16 cellular contexts compared by ENCODE assay signal in the genomic region with DNA sequence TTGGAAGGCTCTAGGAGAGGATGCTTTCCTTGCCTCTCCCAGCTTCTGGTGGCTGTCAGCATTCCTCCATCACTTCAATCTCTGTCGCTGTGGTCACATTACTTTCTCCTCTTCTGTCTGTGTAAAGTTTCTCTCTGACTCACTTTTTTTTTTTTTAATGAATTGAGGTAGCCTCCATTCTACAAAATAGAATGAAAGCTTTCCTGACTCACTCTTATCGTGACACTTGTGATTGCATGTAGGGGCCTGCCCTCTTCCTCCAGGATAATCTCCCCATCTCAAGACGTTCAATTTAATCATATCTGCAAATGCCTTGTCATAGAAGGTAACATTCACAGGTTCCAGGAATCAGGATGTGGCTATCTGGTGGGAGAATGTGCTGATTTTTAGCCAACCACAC.
DNase-seq lines count a peak whose midpoint lies in the region; ATAC-seq and TF ChIP-seq lines count a peak whose summit lies in the region.
"Had no signal": no experiment of that assay in that cellular context is flagged by ENCODE, and none has a peak within 500 bp of the region (broad histone marks: within the 10 kb centered on the region; RNA-seq: fewer than 3 reads in every experiment).

No MANE protein-coding gene starts in this region.

- H3K27ac ChIP-seq in ACC112 (ENCODE audit: low read depth, low read length) (peak overlapping the region; percentile 52), HCT116 (ENCODE audit: low read depth, low read length) (peak overlapping the region; percentile 62), foreskin keratinocyte (peak overlapping the region; percentile 67)
- H3K27ac ChIP-seq: Peyer's patch, uterus had no signal

- POLR2A ChIA-PET in HCT116 (lab: Charles Lee), result no interaction called here

- TF ChIP-seq CTCF in HCT116 (IDR thresholded peaks at IDR 0.05 in 2 of 3, conservative IDR thresholded peaks at IDR 0.05 in 1 of 3; ENCODE audit: borderline replicate concordance in 1 of 3, insufficient read depth in 1 of 3, low read depth in 2 of 3, low read length in 2 of 3) (no peak), foreskin keratinocyte (conservative IDR thresholded peaks at IDR 0.05) (no peak)

- H3K27me3 ChIP-seq in ACC112 (ENCODE audit: insufficient read depth, low read length) (no peaks in the 10 kb centered on the region), HCT116 (ENCODE audit: insufficient read depth, low read length) (no peaks in the 10 kb centered on the region), foreskin keratinocyte (no peaks in the 10 kb centered on the region)
- H3K27me3 ChIP-seq: Peyer's patch, uterus had no signal

- H3K4me2 ChIP-seq in HCT116 (ENCODE audit: low read length), result peak overlapping the region; percentile 24

- H2AFZ ChIP-seq in ACC112 (ENCODE audit: low read length, unreplicated experiment) (peak overlapping the region; percentile 74), HCT116 (ENCODE audit: low read depth, low read length, poor library complexity, severe bottlenecking) (peak overlapping the region; percentile 86)

- no peak for TF ChIP-seq RAD21 in HCT116 (IDR thresholded peaks at IDR 0.05; ENCODE audit: low read depth)

- CTCF ChIA-PET in HCT116 (lab: Charles Lee), result interaction anchor here (1.0 kb wide), 1 partner anchor 69 kb away, joined by 3 read pairs; no protein-coding TSS in a partner anchor

- no peaks in the 10 kb centered on the region for H4K20me1 ChIP-seq in HCT116 (ENCODE audit: insufficient read depth)

- no peaks in the 10 kb centered on the region for H3K79me2 ChIP-seq in ACC112 (ENCODE audit: control insufficient read depth, insufficient read depth, low read length, unreplicated experiment)
- H3K79me2 ChIP-seq in HCT116 (ENCODE audit: insufficient read depth, low read length), result no peaks in the 10 kb centered on the region

- H3K9ac ChIP-seq in HCT116 (ENCODE audit: low read length), result no peak overlapping the region

- ATAC-seq in HCT116 (peak; percentile 28), SK-N-SH treated with all-trans-retinoic acid at 6 μM for 48 hours (peak; percentile 13), foreskin keratinocyte (peak; percentile 88), GM18520 (IDR thresholded peaks at IDR 0.05; ENCODE audit: unreplicated experiment) (no peak), GM21529 (IDR thresholded peaks at IDR 0.05; ENCODE audit: unreplicated experiment) (no peak)
- ATAC-seq: HepG2, WTC11 had no signal

- no peak for DNase-seq in HCT116 (ENCODE audit: low read depth, low spot score)
- DNase-seq in foreskin keratinocyte, result peak; percentile 99 to 100
- no peak for DNase-seq in NCI-H526 (lab: John Stamatoyannopoulos, UW)
- DNase-seq in stimulated activated CD4-positive, alpha-beta T cell treated with anti-CD3 and anti-CD28 coated beads, Interleukin-4, amount 100 ng/mL, for 4 hours, result no peak
- DNase-seq: activated effector memory CD4-positive, alpha-beta T cell treated with Interleukin-2 at 50 U/mL for 16 hours; anterior cingulate cortex; immature natural killer cell; NCI-H2081 treated with DMSO at 0.1 percent for 48 hours; Peyer's patch; uterus had no signal

- no TSS peak for BruUV-seq in HCT116 (replicated peaks; lab: Mats Ljungman, UMichigan)

- intact Hi-C loops in HCT116 (cut with micrococcal nuclease), result loop anchor here (10.0 kb wide), 1 partner anchor 356 kb away; no protein-coding TSS in a partner anchor

- H3K4me3 ChIP-seq in ACC112 (ENCODE audit: low read depth, low read length) (no peak overlapping the region), HCT116 (replicated peaks in 1 of 2; ENCODE audit: low read depth in 1 of 2, low read length in 2 of 2) (no peak overlapping the region)
- H3K4me3 ChIP-seq: Peyer's patch, uterus had no signal

- H3K36me3 ChIP-seq in ACC112 (ENCODE audit: insufficient read depth, low read length), result no peaks in the 10 kb centered on the region
- no peaks in the 10 kb centered on the region for H3K36me3 ChIP-seq in HCT116 (ENCODE audit: control insufficient read depth in 1 of 2, insufficient read depth in 2 of 2, low read length in 2 of 2)
- H3K36me3 ChIP-seq: Peyer's patch, uterus had no signal

- no peaks in the 10 kb centered on the region for H3K9me3 ChIP-seq in HCT116 (ENCODE audit: control insufficient read depth in 1 of 2, insufficient read depth in 1 of 2, low read depth in 1 of 2, low read length in 2 of 2)
- H3K9me3 ChIP-seq: Peyer's patch, uterus had no signal

- RAD21 ChIA-PET in HCT116 (lab: Charles Lee; ENCODE audit: low non-redundant PET in 1 of 2, low total read pairs in 2 of 2, uncharacterized antibody in 2 of 2, unreplicated experiment in 2 of 2), result no interaction called here

- no peak for TF ChIP-seq POLR2A in HCT116 (IDR thresholded peaks at IDR 0.05; ENCODE audit: borderline replicate concordance, extremely low read depth, insufficient read depth, insufficient read length)

- H3K9me2 ChIP-seq in HCT116 (ENCODE audit: insufficient read depth), result no peaks in the 10 kb centered on the region

- H3K4me1 ChIP-seq in ACC112 (ENCODE audit: control insufficient read depth, insufficient read depth, low read length, unreplicated experiment) (peaks cover 54% of the 10 kb centered on the region), HCT116 (ENCODE audit: control insufficient read depth in 1 of 2, insufficient read depth in 2 of 2, low read length in 2 of 2) (peaks cover 18 to 76% of the 10 kb centered on the region in 2 experiments; a peak in 3 of 4 replicates), foreskin keratinocyte (peaks cover 73% of the 10 kb centered on the region)
- H3K4me1 ChIP-seq: Peyer's patch, uterus had no signal

TF ChIP-seq in HCT116, 20 proteins besides CTCF, POLR2A, EP300 and RAD21 (continues in another document):
- TF ChIP-seq SP1 (IDR thresholded peaks at IDR 0.05; ENCODE audit: low read depth) (peak; percentile 49; the same call in 1 of the 2 replicates), JUND (IDR thresholded peaks at IDR 0.05) (peak; percentile 34; the same call in 1 of the 2 replicates)
- TF ChIP-seq, protein P1, sequence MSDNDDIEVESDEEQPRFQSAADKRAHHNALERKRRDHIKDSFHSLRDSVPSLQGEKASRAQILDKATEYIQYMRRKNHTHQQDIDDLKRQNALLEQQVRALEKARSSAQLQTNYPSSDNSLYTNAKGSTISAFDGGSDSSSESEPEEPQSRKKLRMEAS (IDR thresholded peaks at IDR 0.05), result no peak; the same call in 1 of the 2 replicates
- TF ChIP-seq, protein P2, sequence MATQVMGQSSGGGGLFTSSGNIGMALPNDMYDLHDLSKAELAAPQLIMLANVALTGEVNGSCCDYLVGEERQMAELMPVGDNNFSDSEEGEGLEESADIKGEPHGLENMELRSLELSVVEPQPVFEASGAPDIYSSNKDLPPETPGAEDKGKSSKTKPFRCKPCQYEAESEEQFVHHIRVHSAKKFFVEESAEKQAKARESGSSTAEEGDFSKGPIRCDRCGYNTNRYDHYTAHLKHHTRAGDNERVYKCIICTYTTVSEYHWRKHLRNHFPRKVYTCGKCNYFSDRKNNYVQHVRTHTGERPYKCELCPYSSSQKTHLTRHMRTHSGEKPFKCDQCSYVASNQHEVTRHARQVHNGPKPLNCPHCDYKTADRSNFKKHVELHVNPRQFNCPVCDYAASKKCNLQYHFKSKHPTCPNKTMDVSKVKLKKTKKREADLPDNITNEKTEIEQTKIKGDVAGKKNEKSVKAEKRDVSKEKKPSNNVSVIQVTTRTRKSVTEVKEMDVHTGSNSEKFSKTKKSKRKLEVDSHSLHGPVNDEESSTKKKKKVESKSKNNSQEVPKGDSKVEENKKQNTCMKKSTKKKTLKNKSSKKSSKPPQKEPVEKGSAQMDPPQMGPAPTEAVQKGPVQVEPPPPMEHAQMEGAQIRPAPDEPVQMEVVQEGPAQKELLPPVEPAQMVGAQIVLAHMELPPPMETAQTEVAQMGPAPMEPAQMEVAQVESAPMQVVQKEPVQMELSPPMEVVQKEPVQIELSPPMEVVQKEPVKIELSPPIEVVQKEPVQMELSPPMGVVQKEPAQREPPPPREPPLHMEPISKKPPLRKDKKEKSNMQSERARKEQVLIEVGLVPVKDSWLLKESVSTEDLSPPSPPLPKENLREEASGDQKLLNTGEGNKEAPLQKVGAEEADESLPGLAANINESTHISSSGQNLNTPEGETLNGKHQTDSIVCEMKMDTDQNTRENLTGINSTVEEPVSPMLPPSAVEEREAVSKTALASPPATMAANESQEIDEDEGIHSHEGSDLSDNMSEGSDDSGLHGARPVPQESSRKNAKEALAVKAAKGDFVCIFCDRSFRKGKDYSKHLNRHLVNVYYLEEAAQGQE (IDR thresholded peaks at IDR 0.05; ENCODE audit: low read depth), result no peak

TF ChIP-seq in SK-N-SH treated with all-trans-retinoic acid at 6 μM for 48 hours, 23 proteins besides CTCF, POLR2A, EP300 and RAD21 (continues in another document):
- TF ChIP-seq ZNF565 (CRISPR knock-in tag; conservative IDR thresholded peaks at IDR 0.05; ENCODE audit: low read depth), result no peak
- TF ChIP-seq, protein P3, sequence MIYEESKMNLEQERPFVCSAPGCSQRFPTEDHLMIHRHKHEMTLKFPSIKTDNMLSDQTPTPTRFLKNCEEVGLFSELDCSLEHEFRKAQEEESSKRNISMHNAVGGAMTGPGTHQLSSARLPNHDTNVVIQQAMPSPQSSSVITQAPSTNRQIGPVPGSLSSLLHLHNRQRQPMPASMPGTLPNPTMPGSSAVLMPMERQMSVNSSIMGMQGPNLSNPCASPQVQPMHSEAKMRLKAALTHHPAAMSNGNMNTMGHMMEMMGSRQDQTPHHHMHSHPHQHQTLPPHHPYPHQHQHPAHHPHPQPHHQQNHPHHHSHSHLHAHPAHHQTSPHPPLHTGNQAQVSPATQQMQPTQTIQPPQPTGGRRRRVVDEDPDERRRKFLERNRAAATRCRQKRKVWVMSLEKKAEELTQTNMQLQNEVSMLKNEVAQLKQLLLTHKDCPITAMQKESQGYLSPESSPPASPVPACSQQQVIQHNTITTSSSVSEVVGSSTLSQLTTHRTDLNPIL (CRISPR knock-in tag; IDR thresholded peaks at IDR 0.05; ENCODE audit: low read depth), result no peak

Comparison
In these comparisons a context has a peak if more than half of its experiments do, and no peak if none do; other contexts are left out.
1. ATAC-seq: peak in HCT116 (single experiment), SK-N-SH treated with all-trans-retinoic acid at 6 μM for 48 hours (single experiment) and foreskin keratinocyte (single experiment); none in GM18520 (single experiment) and GM21529 (single experiment).
2. DNase-seq: peak in foreskin keratinocyte (2 of 2); none in HCT116 (single experiment), NCI-H526 (0 of 2) and stimulated activated CD4-positive, alpha-beta T cell treated with anti-CD3 and anti-CD28 coated beads, Interleukin-4, amount 100 ng/mL, for 4 hours (0 of 2).
3. Peak in every context shown above with its lines, with median percentiles within 50 percentile points of each other: H3K27ac ChIP-seq.